In genomic region chr3:168095611-168096209, GRCh38 we compare ENCODE assay signal across 8 cellular contexts. TPM values are rescaled to one million over a fixed set of nuclear protein-coding genes. Genes with fewer than 3 reads are reported as not detected.
DNase-seq lines count a peak whose midpoint lies in the region; ATAC-seq and TF ChIP-seq lines count a peak whose summit lies in the region.

GOLIM4 (minus strand) TSS chr3:168095924; CDS start chr3:168095285, 639 bp downstream.

- H3K4me1 ChIP-seq in subcutaneous abdominal adipose tissue (ENCODE audit: control insufficient read depth in 5 of 5, insufficient read depth in 5 of 5, low read length in 5 of 5), result peaks cover 2 to 37% (median 29%) of the 10 kb centered on the region in 5 donors

- H3K27me3 ChIP-seq in subcutaneous abdominal adipose tissue (ENCODE audit: control insufficient read depth in 5 of 5, insufficient read depth in 4 of 5, low read length in 5 of 5), result no peaks in the 10 kb centered on the region

- no peaks in the 10 kb centered on the region for H3K36me3 ChIP-seq in subcutaneous abdominal adipose tissue (ENCODE audit: control insufficient read depth in 5 of 5, insufficient read depth in 5 of 5, low read length in 5 of 5)

- no peaks in the 10 kb centered on the region for H3K9me3 ChIP-seq in subcutaneous abdominal adipose tissue (ENCODE audit: control insufficient read depth in 5 of 5, low read length in 5 of 5)

- peak; percentile 84 for ATAC-seq in GM21619 (IDR thresholded peaks at IDR 0.05; ENCODE audit: unreplicated experiment)
- peak; percentile 86 for ATAC-seq in activated T-helper 17 cell treated with anti-CD3 and anti-CD28 coated beads, Interleukin-2, amount 50 U/mL, for 72 hours (replicated peaks)
- ATAC-seq in naive thymus-derived CD8-positive, alpha-beta T cell, result peak; percentile 56 to 68

- peak within 1 kb of the TSS; percentile 77 for H3K4me3 Mint-ChIP-seq in activated T-helper 17 cell treated with anti-CD3 and anti-CD28 coated beads, Interleukin-2, amount 50 U/mL, for 72 hours
- peak within 1 kb of the TSS; percentile 70 to 93 (median 88) for H3K4me3 Mint-ChIP-seq in naive thymus-derived CD8-positive, alpha-beta T cell

- POLR2A ChIA-PET in naive thymus-derived CD8-positive, alpha-beta T cell (lab: Charles Lee), result no interaction called here

- peak within 1 kb of the TSS; percentile 15 for H3K27ac Mint-ChIP-seq in activated T-helper 17 cell treated with anti-CD3 and anti-CD28 coated beads, Interleukin-2, amount 50 U/mL, for 72 hours
- H3K27ac Mint-ChIP-seq in naive thymus-derived CD8-positive, alpha-beta T cell, result peak within 1 kb of the TSS in 4 of 10 donors; percentile 13 to 61 (median 38)

- H3K36me3 Mint-ChIP-seq in activated T-helper 17 cell treated with anti-CD3 and anti-CD28 coated beads, Interleukin-2, amount 50 U/mL, for 72 hours (ENCODE audit: low read depth), result no peaks in the 10 kb centered on the region
- no peaks in the 10 kb centered on the region for H3K36me3 Mint-ChIP-seq in naive thymus-derived CD8-positive, alpha-beta T cell

- peaks cover 36% of the 10 kb centered on the region for H3K27me3 Mint-ChIP-seq in activated T-helper 17 cell treated with anti-CD3 and anti-CD28 coated beads, Interleukin-2, amount 50 U/mL, for 72 hours
- H3K27me3 Mint-ChIP-seq in naive thymus-derived CD8-positive, alpha-beta T cell, result peaks cover 18 to 47% (median 37%) of the 10 kb centered on the region in 5 donors

- H3K4me3 ChIP-seq in fibroblast of pulmonary artery (replicated peaks; ENCODE audit: low read depth, low read length), result peak within 1 kb of the TSS; percentile 82
- H3K4me3 ChIP-seq in subcutaneous abdominal adipose tissue (ENCODE audit: low read depth in 1 of 5, low read length in 5 of 5), result peak within 1 kb of the TSS; percentile 80 to 90 (median 90)

- peak within 1 kb of the TSS; percentile 91 for H3K27ac ChIP-seq in subcutaneous abdominal adipose tissue (ENCODE audit: low read depth, low read length)

- H3K4me1 Mint-ChIP-seq in activated T-helper 17 cell treated with anti-CD3 and anti-CD28 coated beads, Interleukin-2, amount 50 U/mL, for 72 hours, result no peaks in the 10 kb centered on the region
- H3K4me1 Mint-ChIP-seq in naive thymus-derived CD8-positive, alpha-beta T cell, result peaks cover 3 to 19% (median 9%) of the 10 kb centered on the region in 4 donors

- no peak for TF ChIP-seq CTCF in fibroblast of pulmonary artery (IDR thresholded peaks at IDR 0.05; ENCODE audit: low read length, missing control alignments)

- H3K9me3 Mint-ChIP-seq in activated T-helper 17 cell treated with anti-CD3 and anti-CD28 coated beads, Interleukin-2, amount 50 U/mL, for 72 hours, result no peaks in the 10 kb centered on the region
- H3K9me3 Mint-ChIP-seq in naive thymus-derived CD8-positive, alpha-beta T cell, result no peaks in the 10 kb centered on the region

- H3K9ac ChIP-seq in subcutaneous abdominal adipose tissue (ENCODE audit: low read length in 5 of 5), result peak within 1 kb of the TSS; percentile 45 to 90 (median 82)

- peak; percentile 98 for DNase-seq in EH (ENCODE audit: low read depth)
- DNase-seq in HuH-7.5 (ENCODE audit: low spot score), result peak; percentile 63
- peak; percentile 75 for DNase-seq in OCI-M2 (lab: John Stamatoyannopoulos, UW; ENCODE audit: unreplicated experiment)
- peak; percentile 97 for DNase-seq in fibroblast of pulmonary artery (ENCODE audit: low read depth)
- DNase-seq in naive thymus-derived CD8-positive, alpha-beta T cell, result peak in 9 of 10 donors; percentile 4 to 65 (median 9)

RNA-seq across cellular contexts. Expression of gene GOLIM4, which starts in this region (rescaled TPM):
- 1 to 10 TPM; 3.5 to 6.3 TPM for total RNA-seq in activated T-helper 17 cell treated with anti-CD3 and anti-CD28 coated beads, Interleukin-2, amount 50 U/mL, for 72 hours
- total RNA-seq in naive thymus-derived CD8-positive, alpha-beta T cell, result under 1 TPM; 0.26 to 0.66 TPM
- polyA plus RNA-seq in naive thymus-derived CD8-positive, alpha-beta T cell, result under 1 TPM in 2 of 3 donors, not detected in 1; 0.17 to 0.25 TPM

Comparison
In these comparisons a context has a peak if more than half of its experiments do, and no peak if none do; other contexts are left out.
1. Peak in every context shown above with its lines: DNase-seq, ATAC-seq, H3K4me3 ChIP-seq and H3K27ac ChIP-seq.
2. Peak in DNase-seq and ATAC-seq in naive thymus-derived CD8-positive, alpha-beta T cell; RNA of the gene not detected or under 1 TPM.
3. DNase-seq: peak in every context shown above with its lines; median percentile 98 in EH; 97 in fibroblast of pulmonary artery; 75 in OCI-M2; 63 in HuH-7.5; 9 in naive thymus-derived CD8-positive, alpha-beta T cell.